7 cellular contexts compared by ENCODE assay signal in the genomic region with DNA sequence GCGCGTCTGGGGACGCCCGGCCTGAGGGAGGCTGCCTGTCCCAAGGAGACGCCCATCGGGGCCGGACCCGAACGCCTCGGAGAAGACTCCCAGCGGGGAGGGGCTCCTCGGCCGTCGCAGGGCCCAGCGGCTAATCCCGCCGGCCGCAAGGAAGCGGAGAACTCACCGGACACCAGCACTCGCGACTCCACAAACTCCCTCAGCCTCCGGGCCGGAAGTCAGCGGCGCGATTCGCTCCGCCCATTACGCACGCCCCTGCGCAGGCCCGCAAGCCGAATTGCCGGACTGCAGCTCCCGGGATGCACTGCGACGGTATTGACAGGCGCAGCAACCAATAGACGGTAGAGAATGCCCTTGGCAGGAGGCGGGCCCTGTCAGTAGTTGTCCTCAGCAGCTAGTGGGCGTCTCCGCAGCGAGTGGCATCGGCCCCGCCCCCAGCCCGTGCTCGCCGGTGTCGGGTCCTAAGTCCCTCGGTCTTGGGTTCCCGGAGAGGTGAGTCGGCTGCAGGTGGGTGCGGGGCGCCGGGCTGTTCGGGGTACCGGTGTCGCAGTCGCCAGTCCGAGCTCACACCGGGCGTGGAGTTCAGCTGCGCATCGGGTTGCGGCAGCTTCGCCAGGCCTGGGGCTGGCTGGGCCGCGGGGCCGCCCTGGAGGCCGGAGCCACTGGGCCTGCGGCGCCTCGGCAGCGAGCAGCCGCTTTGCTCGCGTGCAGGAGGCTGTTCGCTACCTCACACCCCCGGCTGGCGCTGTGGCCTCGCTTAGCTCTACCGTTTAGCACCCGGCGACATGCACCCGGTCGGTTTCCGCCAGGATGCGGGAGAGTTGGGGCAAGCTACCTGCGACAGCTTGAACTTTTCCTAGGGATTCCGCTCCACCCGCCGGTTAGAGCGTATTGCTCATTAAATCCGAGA. TPM values are rescaled to one million over a fixed set of nuclear protein-coding genes. Genes with fewer than 3 reads are reported as not detected.
DNase-seq lines count a peak whose midpoint lies in the region; ATAC-seq and TF ChIP-seq lines count a peak whose summit lies in the region.

Gene ZNF174 (plus strand): TSS at position 437 of the 910 bp plus-strand sequence. CDS start 790 bp downstream, outside the sequence.
Gene ZSCAN32 (minus strand): TSS at position 226 of the 910 bp plus-strand sequence. CDS start 3,447 bp downstream, outside the sequence.

- under 1% methylated on average over 92 of the region's 95 CpGs for WGBS in hepatocyte (ENCODE audit: low lambda C conversion rate, missing lambda C conversion rate)

- peaks cover 4% of the 10 kb centered on the region for H3K36me3 ChIP-seq in hepatocyte (replicated peaks; ENCODE audit: insufficient read depth, low read depth)

- H4K20me1 ChIP-seq in hepatocyte (ENCODE audit: insufficient read depth, poor library complexity, severe bottlenecking): no peaks in the 10 kb centered on the region

- DNase-seq in NCI-H2029 (lab: John Stamatoyannopoulos, UW) (peak; percentile 95), T-helper 22 cell (ENCODE audit: low read depth) (peak; percentile 98), astrocyte of the cerebellum (ENCODE audit: low read depth) (peak; percentile 98), hepatocyte (ENCODE audit: low spot score) (peak; percentile 99), retina (peak; percentile 98)

- in situ Hi-C loops in astrocyte of the cerebellum (cut with HindIII; ENCODE audit: low sequenced_read_pairs): loop anchor here (5.0 kb wide), 1 partner anchor 84 kb away; no protein-coding TSS in a partner anchor

- peak within 1 kb of the TSS; percentile 91 for H3K4me2 ChIP-seq in hepatocyte

- H3K4me1 ChIP-seq in hepatocyte (ENCODE audit: insufficient read depth): peaks cover 6% of the 10 kb centered on the region

- peak within 1 kb of the TSS; percentile 87 for H3K4me3 ChIP-seq in astrocyte of the cerebellum (ENCODE audit: low read depth, low read length)
- peak within 1 kb of the TSS; percentile 65 for H3K4me3 ChIP-seq in hepatocyte

- peak within 1 kb of the TSS; percentile 86 for H2AFZ ChIP-seq in hepatocyte

- peak; percentile 93 for ATAC-seq in GM18505 (IDR thresholded peaks at IDR 0.05; ENCODE audit: unreplicated experiment)
- peak; percentile 93 for ATAC-seq in HG02973 (IDR thresholded peaks at IDR 0.05; ENCODE audit: unreplicated experiment)

- peaks cover 49% of the 10 kb centered on the region for H3K79me2 ChIP-seq in hepatocyte

- no peak for TF ChIP-seq CTCF in astrocyte of the cerebellum (IDR thresholded peaks at IDR 0.05; ENCODE audit: low read depth, low read length, missing control alignments)
- TF ChIP-seq CTCF in hepatocyte (IDR thresholded peaks at IDR 0.05; ENCODE audit: poor library complexity): peak; percentile 9

- H3K27ac ChIP-seq in hepatocyte: peak within 1 kb of the TSS; percentile 81

- peaks cover 21% of the 10 kb centered on the region for H3K9me3 ChIP-seq in hepatocyte (ENCODE audit: low read depth)

- no peaks in the 10 kb centered on the region for H3K9me2 ChIP-seq in hepatocyte (replicated peaks; ENCODE audit: insufficient read depth)

- TF ChIP-seq POLR2A in GM18505 (IDR thresholded peaks at IDR 0.05; ENCODE audit: borderline replicate concordance, extremely low read depth, insufficient read depth, insufficient read length): peak; percentile 95

- no peaks in the 10 kb centered on the region for H3K27me3 ChIP-seq in hepatocyte

RNA-seq across cellular contexts. Expression of gene ZNF174, which starts in this region (rescaled TPM):
- 8.0 TPM in 2 replicates for total RNA-seq in hepatocyte
- polyA plus RNA-seq in hepatocyte: 12.3 and 13.5 TPM in 2 replicates

RNA-seq across cellular contexts. Expression of gene ZSCAN32, which starts in this region (rescaled TPM):
- 9.7 and 11.5 TPM in 2 replicates for total RNA-seq in hepatocyte
- 5.3 and 6.5 TPM in 2 replicates for polyA plus RNA-seq in hepatocyte

Comparison
In these comparisons a context has a peak if more than half of its experiments do, and no peak if none do; other contexts are left out.
1. Peak in every context shown above with its lines: DNase-seq, ATAC-seq, H3K4me3 ChIP-seq and H3K27ac ChIP-seq.